ENCODE assay signal across 27 cellular contexts in genomic region chr2:45040786-45041185, GRCh38. TPM values are rescaled to one million over a fixed set of nuclear protein-coding genes. Genes with fewer than 3 reads are reported as not detected.
"Had no signal": no experiment of that assay in that cellular context is flagged by ENCODE, and none has a peak within 500 bp of the region (broad histone marks: within the 10 kb centered on the region; RNA-seq: fewer than 3 reads in every experiment).

No MANE protein-coding gene starts in this region.

- H3K36me3 Mint-ChIP-seq: activated naive CD8-positive, alpha-beta T cell treated with anti-CD3 and anti-CD28 coated beads, Interleukin-2, amount 10 ng/mL, durations not matched to agents 7 days and 5 days had no signal

- H3K27ac ChIP-seq: breast epithelium, coronary artery, esophagus muscularis mucosa, gastrocnemius medialis, left ventricle myocardium inferior, parathyroid adenoma, thyroid gland had no signal

- ATAC-seq: activated CD4-positive, alpha-beta T cell treated with anti-CD3 and anti-CD28 coated beads for 36 hours; gastrocnemius medialis; right cardiac atrium had no signal

- H3K36me3 ChIP-seq: breast epithelium, esophagus muscularis mucosa, gastrocnemius medialis, left ventricle myocardium inferior, thyroid gland had no signal

- H3K79me2 ChIP-seq: parathyroid adenoma had no signal

- H3K9me3 ChIP-seq: breast epithelium, esophagus muscularis mucosa, gastrocnemius medialis, left ventricle myocardium inferior, thyroid gland had no signal

- H3K27me3 ChIP-seq: breast epithelium, esophagus muscularis mucosa, gastrocnemius medialis, thyroid gland had no signal

- H3K4me1 ChIP-seq: breast epithelium, esophagus muscularis mucosa, gastrocnemius medialis, left ventricle myocardium inferior had no signal

- H3K4me3 Mint-ChIP-seq: activated B cell treated with CpG ODN at 0.5 μM for 24 hours; activated CD4-positive, alpha-beta T cell treated with anti-CD3 and anti-CD28 coated beads for 36 hours; activated naive CD4-positive, alpha-beta T cell treated with anti-CD3 and anti-CD28 coated beads for 36 hours; activated naive CD8-positive, alpha-beta T cell treated with anti-CD3 and anti-CD28 coated beads, Interleukin-2, amount 10 ng/mL, durations not matched to agents 7 days and 5 days; nephron; stimulated activated naive CD8-positive, alpha-beta T cell treated with anti-CD3 and anti-CD28 coated beads, Interleukin-15, Interleukin-2, amounts not matched to agents 100 ng/mL and 50 ng/mL, for 24 hours had no signal

- H3K9ac ChIP-seq: parathyroid adenoma had no signal

- H3K4me3 ChIP-seq: breast epithelium, coronary artery, esophagus muscularis mucosa, gastrocnemius medialis, left ventricle myocardium inferior, thyroid gland had no signal

- H3K4me1 Mint-ChIP-seq: activated B cell treated with CpG ODN at 0.5 μM for 24 hours; activated CD4-positive, alpha-beta T cell treated with anti-CD3 and anti-CD28 coated beads for 36 hours; activated naive CD8-positive, alpha-beta T cell treated with anti-CD3 and anti-CD28 coated beads, Interleukin-2, amount 10 ng/mL, durations not matched to agents 7 days and 5 days; nephron had no signal

- DNase-seq: activated B cell treated with CpG ODN at 0.5 μM for 24 hours; activated CD4-positive, alpha-beta T cell treated with anti-CD3 and anti-CD28 coated beads for 36 hours; activated CD4-positive, alpha-beta T cell treated with anti-CD3 and anti-CD28 coated beads, Interleukin-2, amount 50 U/mL, for 48 hours; activated CD8-positive, alpha-beta memory T cell treated with anti-CD3 and anti-CD28 coated beads, Interleukin-2, amount 50 U/mL, for 48 hours; activated effector memory CD4-positive, alpha-beta T cell treated with Interleukin-2 at 50 U/mL for 16 hours; activated naive CD4-positive, alpha-beta T cell treated with anti-CD3 and anti-CD28 coated beads for 36 hours; activated naive CD8-positive, alpha-beta T cell treated with anti-CD3 and anti-CD28 coated beads, Interleukin-2, amount 10 ng/mL, durations not matched to agents 7 days and 5 days; activated T-cell treated with anti-CD3 and anti-CD28 coated beads, Interleukin-2, amount 50 U/mL, for 48 hours; amniotic stem cell; cerebellar nuclear complex; gastrocnemius medialis; hippocampal formation; left ventricle myocardium inferior; midbrain; right cardiac atrium; stimulated activated CD4-positive, alpha-beta T cell treated with anti-CD3 and anti-CD28 coated beads, Interleukin-12 subunit alpha, Interleukin-12 subunit beta, amount 100 ng/mL, for 4 hours; substantia nigra; T-helper 9 cell had no signal

- H2AFZ ChIP-seq: parathyroid adenoma had no signal

- H3K9me3 Mint-ChIP-seq: activated B cell treated with CpG ODN at 0.5 μM for 24 hours; activated naive CD4-positive, alpha-beta T cell treated with anti-CD3 and anti-CD28 coated beads for 36 hours; activated naive CD8-positive, alpha-beta T cell treated with anti-CD3 and anti-CD28 coated beads, Interleukin-2, amount 10 ng/mL, durations not matched to agents 7 days and 5 days; nephron; stimulated activated naive CD8-positive, alpha-beta T cell treated with anti-CD3 and anti-CD28 coated beads, Interleukin-15, Interleukin-2, amounts not matched to agents 100 ng/mL and 50 ng/mL, for 24 hours had no signal

- H3K27ac Mint-ChIP-seq: activated B cell treated with CpG ODN at 0.5 μM for 24 hours; activated CD4-positive, alpha-beta T cell treated with anti-CD3 and anti-CD28 coated beads for 36 hours; activated naive CD4-positive, alpha-beta T cell treated with anti-CD3 and anti-CD28 coated beads for 36 hours; activated naive CD8-positive, alpha-beta T cell treated with anti-CD3 and anti-CD28 coated beads, Interleukin-2, amount 10 ng/mL, durations not matched to agents 7 days and 5 days; nephron; stimulated activated naive CD8-positive, alpha-beta T cell treated with anti-CD3 and anti-CD28 coated beads, Interleukin-15, Interleukin-2, amounts not matched to agents 100 ng/mL and 50 ng/mL, for 24 hours had no signal

RNA-seq across cellular contexts. Expression of gene SIX2, which starts 31.5 kb away (rescaled TPM):
- total RNA-seq: activated B cell treated with CpG ODN at 0.5 μM for 24 hours; activated CD4-positive, alpha-beta T cell treated with anti-CD3 and anti-CD28 coated beads for 36 hours; activated CD8-positive, alpha-beta memory T cell treated with anti-CD3 and anti-CD28 coated beads for 36 hours; activated naive CD4-positive, alpha-beta T cell treated with anti-CD3 and anti-CD28 coated beads for 36 hours; activated naive CD8-positive, alpha-beta T cell treated with anti-CD3 and anti-CD28 coated beads, Interleukin-2, amount 10 ng/mL, durations not matched to agents 7 days and 5 days; lung microvascular endothelial cell had no signal
